19 cellular contexts compared by ENCODE assay signal in genomic region chr2:99756059-99756458, GRCh38.
"Had no signal": no experiment of that assay in that cellular context is flagged by ENCODE, and none has a peak within 500 bp of the region (broad histone marks: within the 10 kb centered on the region; RNA-seq: fewer than 3 reads in every experiment).

No MANE protein-coding gene starts in this region.

- H3K27ac ChIP-seq: cardiac muscle cell, esophagus muscularis mucosa, gastroesophageal sphincter, heart left ventricle, neural progenitor cell, ovary, psoas muscle, suprapubic skin, transverse colon had no signal

- H3K4me1 ChIP-seq: esophagus muscularis mucosa, gastroesophageal sphincter, neural progenitor cell, psoas muscle, suprapubic skin, transverse colon had no signal

- DNase-seq: activated CD4-positive, alpha-beta memory T cell treated with anti-CD3 and anti-CD28 coated beads, Interleukin-2, amount 10 ng/mL, durations not matched to agents 7 days and 5 days; activated CD4-positive, alpha-beta T cell treated with anti-CD3 and anti-CD28 coated beads for 36 hours; activated naive CD4-positive, alpha-beta T cell treated with Interleukin-2 at 50 U/mL for 16 hours; activated naive CD8-positive, alpha-beta T cell treated with anti-CD3 and anti-CD28 coated beads, Interleukin-2, amount 10 ng/mL, durations not matched to agents 7 days and 5 days; activated T-cell treated with anti-CD3 and anti-CD28 coated beads, Interleukin-2, amount 50 U/mL, for 24 hours; amygdala; effector CD8-positive, alpha-beta T cell; heart left ventricle; mesenchymal stem cell; naive thymus-derived CD4-positive, alpha-beta T cell; ovary; psoas muscle; right cardiac atrium; transverse colon had no signal

- H3K36me3 ChIP-seq: cardiac muscle cell, esophagus muscularis mucosa, heart left ventricle, neural progenitor cell, ovary, suprapubic skin, transverse colon had no signal

- H3K27me3 ChIP-seq: cardiac muscle cell, esophagus muscularis mucosa, gastroesophageal sphincter, heart left ventricle, neural progenitor cell, ovary, suprapubic skin, transverse colon had no signal

- H3K4me3 ChIP-seq: cardiac muscle cell, esophagus muscularis mucosa, gastroesophageal sphincter, heart left ventricle, neural progenitor cell, ovary, psoas muscle, suprapubic skin, transverse colon had no signal

- H3K9me3 ChIP-seq: esophagus muscularis mucosa, gastroesophageal sphincter, heart left ventricle, ovary, psoas muscle, suprapubic skin, transverse colon had no signal
